ENCODE assay signal across 1 cellular context in the genomic region with DNA sequence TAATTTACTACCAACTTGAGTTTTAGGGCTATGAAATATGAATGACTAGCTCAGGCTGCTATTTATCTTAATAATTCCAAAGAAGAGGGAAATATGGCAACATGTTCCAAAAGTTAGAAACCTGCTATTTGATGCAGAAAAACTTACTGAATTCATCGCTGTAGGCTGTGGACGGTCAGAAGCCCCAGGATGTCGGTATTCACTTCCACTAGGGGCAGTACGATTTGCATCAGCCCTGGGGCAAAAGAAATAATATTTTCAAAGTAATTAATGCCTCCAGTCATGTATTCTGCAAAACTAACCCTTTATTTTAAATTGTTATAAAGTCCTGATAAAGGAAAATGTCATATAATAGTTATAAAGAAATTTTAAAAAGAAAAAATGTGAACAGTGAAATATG.
TF ChIP-seq lines count a peak whose summit lies in the region.

No MANE protein-coding gene starts in this region.

TF ChIP-seq in SK-N-SH, 30 proteins besides CTCF, POLR2A, EP300 and RAD21:
- TF ChIP-seq, protein P1, sequence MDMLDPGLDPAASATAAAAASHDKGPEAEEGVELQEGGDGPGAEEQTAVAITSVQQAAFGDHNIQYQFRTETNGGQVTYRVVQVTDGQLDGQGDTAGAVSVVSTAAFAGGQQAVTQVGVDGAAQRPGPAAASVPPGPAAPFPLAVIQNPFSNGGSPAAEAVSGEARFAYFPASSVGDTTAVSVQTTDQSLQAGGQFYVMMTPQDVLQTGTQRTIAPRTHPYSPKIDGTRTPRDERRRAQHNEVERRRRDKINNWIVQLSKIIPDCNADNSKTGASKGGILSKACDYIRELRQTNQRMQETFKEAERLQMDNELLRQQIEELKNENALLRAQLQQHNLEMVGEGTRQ (IDR thresholded peaks at IDR 0.05; ENCODE audit: borderline replicate concordance, low read depth, low read length): no peak
- TF ChIP-seq YY1 (IDR thresholded peaks at IDR 0.05; ENCODE audit: low read depth) (no peak), GABPA (IDR thresholded peaks at IDR 0.05; ENCODE audit: low read depth) (no peak), CHD2 (IDR thresholded peaks at IDR 0.05; ENCODE audit: low read length, partially characterized antibody) (no peak), EZH2phosphoT487 (IDR thresholded peaks at IDR 0.05; ENCODE audit: borderline replicate concordance, low read depth) (no peak), TEAD4 (IDR thresholded peaks at IDR 0.05; ENCODE audit: borderline replicate concordance, insufficient read depth) (no peak), SMC3 (IDR thresholded peaks at IDR 0.05; ENCODE audit: low read depth, low read length) (no peak), NFIC (IDR thresholded peaks at IDR 0.05; ENCODE audit: borderline replicate concordance) (no peak), SIN3A (IDR thresholded peaks at IDR 0.05; ENCODE audit: borderline replicate concordance, low read depth, low read length) (no peak)
- TF ChIP-seq, protein P2, sequence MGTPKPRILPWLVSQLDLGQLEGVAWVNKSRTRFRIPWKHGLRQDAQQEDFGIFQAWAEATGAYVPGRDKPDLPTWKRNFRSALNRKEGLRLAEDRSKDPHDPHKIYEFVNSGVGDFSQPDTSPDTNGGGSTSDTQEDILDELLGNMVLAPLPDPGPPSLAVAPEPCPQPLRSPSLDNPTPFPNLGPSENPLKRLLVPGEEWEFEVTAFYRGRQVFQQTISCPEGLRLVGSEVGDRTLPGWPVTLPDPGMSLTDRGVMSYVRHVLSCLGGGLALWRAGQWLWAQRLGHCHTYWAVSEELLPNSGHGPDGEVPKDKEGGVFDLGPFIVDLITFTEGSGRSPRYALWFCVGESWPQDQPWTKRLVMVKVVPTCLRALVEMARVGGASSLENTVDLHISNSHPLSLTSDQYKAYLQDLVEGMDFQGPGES (IDR thresholded peaks at IDR 0.05; ENCODE audit: low read depth, low read length): no peak
